ENCODE assay signal across 1 cellular context in the genomic region with DNA sequence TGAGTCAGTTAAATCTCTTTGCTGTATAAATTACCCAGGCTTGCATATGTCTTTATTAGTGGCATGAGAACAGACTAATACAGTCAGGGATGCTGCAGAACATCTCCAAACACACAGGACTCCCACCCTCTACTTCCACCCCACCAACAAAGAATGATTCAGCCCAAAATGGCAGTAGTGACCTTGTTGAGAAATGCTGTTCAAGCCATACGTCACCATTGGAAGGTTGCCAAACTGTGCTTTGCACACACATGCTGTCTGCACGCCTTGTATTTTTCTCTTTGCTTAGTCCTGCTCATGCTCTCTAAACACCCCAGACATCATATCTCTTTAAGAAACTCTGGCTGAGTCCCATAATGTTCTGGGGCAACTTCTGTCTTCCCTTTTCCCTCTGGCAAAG.
TF ChIP-seq lines count a peak whose summit lies in the region.

No MANE protein-coding gene starts in this region.

TF ChIP-seq in HEK293, 187 proteins besides CTCF, POLR2A, EP300 and RAD21 (continued from another document):
- TF ChIP-seq, protein P1, sequence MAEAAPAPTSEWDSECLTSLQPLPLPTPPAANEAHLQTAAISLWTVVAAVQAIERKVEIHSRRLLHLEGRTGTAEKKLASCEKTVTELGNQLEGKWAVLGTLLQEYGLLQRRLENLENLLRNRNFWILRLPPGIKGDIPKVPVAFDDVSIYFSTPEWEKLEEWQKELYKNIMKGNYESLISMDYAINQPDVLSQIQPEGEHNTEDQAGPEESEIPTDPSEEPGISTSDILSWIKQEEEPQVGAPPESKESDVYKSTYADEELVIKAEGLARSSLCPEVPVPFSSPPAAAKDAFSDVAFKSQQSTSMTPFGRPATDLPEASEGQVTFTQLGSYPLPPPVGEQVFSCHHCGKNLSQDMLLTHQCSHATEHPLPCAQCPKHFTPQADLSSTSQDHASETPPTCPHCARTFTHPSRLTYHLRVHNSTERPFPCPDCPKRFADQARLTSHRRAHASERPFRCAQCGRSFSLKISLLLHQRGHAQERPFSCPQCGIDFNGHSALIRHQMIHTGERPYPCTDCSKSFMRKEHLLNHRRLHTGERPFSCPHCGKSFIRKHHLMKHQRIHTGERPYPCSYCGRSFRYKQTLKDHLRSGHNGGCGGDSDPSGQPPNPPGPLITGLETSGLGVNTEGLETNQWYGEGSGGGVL (tag by site-specific recombination; IDR thresholded peaks at IDR 0.05), result peak; percentile 31; the same call in 1 of the 2 replicates
- no peak for TF ChIP-seq ZNF37A (tag by site-specific recombination; IDR thresholded peaks at IDR 0.05)
